In genomic region chr7:50707607-50708006, GRCh38 we compare ENCODE assay signal across 18 cellular contexts.
"Had no signal": no experiment of that assay in that cellular context is flagged by ENCODE, and none has a peak within 500 bp of the region (broad histone marks: within the 10 kb centered on the region; RNA-seq: fewer than 3 reads in every experiment).

No MANE protein-coding gene starts in this region.

- H3K27ac Mint-ChIP-seq: activated B cell treated with CpG ODN at 0.5 μM for 24 hours; activated naive CD4-positive, alpha-beta T cell treated with anti-CD3 and anti-CD28 coated beads, Interleukin-2, amount 10 ng/mL, durations not matched to agents 7 days and 5 days; activated T-helper 2 cell treated with anti-CD3 and anti-CD28 coated beads, Interferon-gamma antibody, Interleukin-2, Interleukin-4, amounts not matched to agents 10 μg/mL and 5 μg/mL and 100 μg/mL, durations not matched to agents 14 hours and 24 hours and 36 hours; progenitor cell of endocrine pancreas; stimulated activated naive CD8-positive, alpha-beta T cell treated with anti-CD3 and anti-CD28 coated beads, Interleukin-15, amount 100 ng/mL, for 72 hours; T-cell had no signal

- H3K4me1 ChIP-seq: colonic mucosa had no signal

- H3K27me3 ChIP-seq: colonic mucosa, hepatocyte, thyroid gland had no signal

- H3K9me3 ChIP-seq: colonic mucosa, lower lobe of right lung, thyroid gland had no signal

- DNase-seq: activated B cell treated with CpG ODN at 0.5 μM for 24 hours; activated CD4-positive, alpha-beta T cell treated with anti-CD3 and anti-CD28 coated beads, Interleukin-2, amount 50 U/mL, for 1 hour; activated naive CD4-positive, alpha-beta T cell treated with anti-CD3 and anti-CD28 coated beads, Interleukin-2, amount 10 ng/mL, durations not matched to agents 7 days and 5 days; caudate nucleus; effector CD8-positive, alpha-beta T cell; lower lobe of right lung; midbrain; naive B cell; nucleus accumbens; stimulated activated CD4-positive, alpha-beta T cell treated with anti-CD3 and anti-CD28 coated beads, Interleukin-15, amount 100 ng/mL, for 24 hours; stimulated activated CD4-positive, alpha-beta T cell treated with anti-CD3 and anti-CD28 coated beads, Interleukin-4, amount 100 ng/mL, for 4 hours; stimulated activated naive CD8-positive, alpha-beta T cell treated with anti-CD3 and anti-CD28 coated beads, Interleukin-15, amount 100 ng/mL, for 72 hours; T-cell had no signal

- H3K4me3 Mint-ChIP-seq: activated B cell treated with CpG ODN at 0.5 μM for 24 hours; activated naive CD4-positive, alpha-beta T cell treated with anti-CD3 and anti-CD28 coated beads, Interleukin-2, amount 10 ng/mL, durations not matched to agents 7 days and 5 days; naive B cell; stimulated activated naive CD8-positive, alpha-beta T cell treated with anti-CD3 and anti-CD28 coated beads, Interleukin-15, amount 100 ng/mL, for 72 hours; T-cell had no signal

- H3K27ac ChIP-seq: colonic mucosa, hepatocyte, lower lobe of right lung, thyroid gland had no signal

- H3K36me3 Mint-ChIP-seq: activated naive CD4-positive, alpha-beta T cell treated with anti-CD3 and anti-CD28 coated beads, Interleukin-2, amount 10 ng/mL, durations not matched to agents 7 days and 5 days; naive B cell; T-cell had no signal

- H3K4me3 ChIP-seq: colonic mucosa, hepatocyte, lower lobe of right lung, thyroid gland had no signal

- H3K4me1 Mint-ChIP-seq: activated B cell treated with CpG ODN at 0.5 μM for 24 hours; activated naive CD4-positive, alpha-beta T cell treated with anti-CD3 and anti-CD28 coated beads, Interleukin-2, amount 10 ng/mL, durations not matched to agents 7 days and 5 days; naive B cell; stimulated activated naive CD8-positive, alpha-beta T cell treated with anti-CD3 and anti-CD28 coated beads, Interleukin-15, amount 100 ng/mL, for 72 hours had no signal

- ATAC-seq: lower lobe of right lung; stimulated activated naive CD8-positive, alpha-beta T cell treated with anti-CD3 and anti-CD28 coated beads, Interleukin-15, amount 100 ng/mL, for 72 hours; T-cell had no signal

- H3K27me3 Mint-ChIP-seq: stimulated activated naive CD8-positive, alpha-beta T cell treated with anti-CD3 and anti-CD28 coated beads, Interleukin-15, amount 100 ng/mL, for 72 hours had no signal

- H3K36me3 ChIP-seq: colonic mucosa, thyroid gland had no signal

- H3K9me3 Mint-ChIP-seq: activated B cell treated with CpG ODN at 0.5 μM for 24 hours; activated naive CD4-positive, alpha-beta T cell treated with anti-CD3 and anti-CD28 coated beads, Interleukin-2, amount 10 ng/mL, durations not matched to agents 7 days and 5 days; activated T-helper 2 cell treated with anti-CD3 and anti-CD28 coated beads, Interferon-gamma antibody, Interleukin-2, Interleukin-4, amounts not matched to agents 10 μg/mL and 5 μg/mL and 100 μg/mL, durations not matched to agents 14 hours and 24 hours and 36 hours; naive B cell; stimulated activated naive CD8-positive, alpha-beta T cell treated with anti-CD3 and anti-CD28 coated beads, Interleukin-15, amount 100 ng/mL, for 72 hours; T-cell had no signal
